ENCODE assay signal across 1 cellular context in genomic region chr17:75856062-75856681, GRCh38.
A peak's percentile ranks its signal among the peaks of the same experiment; 100 is the strongest.
TF ChIP-seq lines count a peak whose summit lies in the region.

No MANE protein-coding gene starts in this region.

TF ChIP-seq in K562, 482 proteins besides CTCF, POLR2A, EP300 and RAD21 (continued from another document):
- TF ChIP-seq ARID4B (CRISPR knock-in tag; IDR thresholded peaks at IDR 0.05) (0 out of 2 replicates have a peak, but pooled peaks have one; percentile 12), MAFG (tag; conservative IDR thresholded peaks at IDR 0.05) (no peak), GABPB2 (CRISPR knock-in tag; conservative IDR thresholded peaks at IDR 0.05) (no peak), SREBF1 (IDR thresholded peaks at IDR 0.05; ENCODE audit: borderline replicate concordance, low read depth, low read length) (no peak), POLR2G (IDR thresholded peaks at IDR 0.05; ENCODE audit: low read depth, low read length) (no peak), ZBED1 (IDR thresholded peaks at IDR 0.05) (no peak), ZNF778 (CRISPR knock-in tag; IDR thresholded peaks at IDR 0.05) (no peak)
